Comparison of ENCODE assay signal across 8 cellular contexts in the genomic region with DNA sequence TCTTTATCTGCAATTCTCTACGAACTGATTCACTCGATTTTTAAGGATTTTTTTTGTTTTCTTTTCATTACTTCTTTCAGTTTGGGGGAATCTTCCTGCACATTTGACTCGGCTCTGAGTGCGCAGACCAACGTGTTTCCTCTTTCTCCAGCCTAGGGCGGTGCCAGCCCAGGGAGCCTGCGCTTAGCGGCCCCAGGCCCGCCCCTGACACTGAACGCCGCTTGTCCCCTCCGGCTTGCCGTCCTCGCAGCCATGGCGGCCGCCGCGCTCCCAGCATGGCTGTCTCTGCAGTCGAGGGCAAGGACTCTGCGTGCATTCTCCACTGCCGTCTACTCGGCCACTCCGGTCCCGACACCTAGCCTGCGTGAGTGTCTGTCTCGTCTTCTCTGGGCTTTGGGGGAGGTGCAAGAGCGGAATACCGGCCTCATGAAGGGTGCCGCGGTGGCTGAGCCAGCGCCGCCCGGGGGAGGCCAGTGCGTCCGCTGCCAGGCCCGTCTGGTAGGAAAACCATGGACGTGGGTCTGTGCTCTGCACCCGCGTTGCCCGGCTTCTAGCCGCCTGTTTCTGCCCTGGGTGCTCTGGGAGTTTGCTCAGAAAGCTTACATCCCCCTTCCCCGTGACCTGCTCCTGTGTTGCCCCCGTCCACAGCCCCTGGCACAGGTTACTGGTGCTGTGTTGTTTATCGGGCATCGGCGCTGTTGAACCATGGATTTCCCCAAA. TPM values are rescaled to one million over a fixed set of nuclear protein-coding genes. Genes with fewer than 3 reads are reported as not detected.
DNase-seq lines count a peak whose midpoint lies in the region; ATAC-seq and TF ChIP-seq lines count a peak whose summit lies in the region.

Gene MRPS35 (plus strand): TSS at position 241 of the 720 bp plus-strand sequence. CDS start 12 bp downstream, at position 253.

- H4K20me1 ChIP-seq in KMS-11 (ENCODE audit: insufficient read depth) = no peaks in the 10 kb centered on the region
- H4K20me1 ChIP-seq in fibroblast of lung (ENCODE audit: control insufficient read depth, extremely low read depth, insufficient read depth, low read length) = no peaks in the 10 kb centered on the region

- intact Hi-C loops in natural killer cell (cut with micrococcal nuclease) = loop anchor here (2.0 kb wide), 1 partner anchor 186 kb away; the partner anchor contains the start of gene PPFIBP1

- no peak for TF ChIP-seq CTCF in KMS-11 (conservative IDR thresholded peaks at IDR 0.05; ENCODE audit: low read depth, low read length)
- no peak for TF ChIP-seq CTCF in fibroblast of lung (conservative IDR thresholded peaks at IDR 0.05 in 1 of 2, IDR thresholded peaks at IDR 0.05 in 1 of 2; ENCODE audit: low read depth in 1 of 2, low read length in 2 of 2)
- no peak for TF ChIP-seq CTCF in natural killer cell (IDR thresholded peaks at IDR 0.05)

- DNase-seq in Daoy (ENCODE audit: low read depth) (peak; percentile 97), RPMI8226 (peak; percentile 94), fibroblast of lung (ENCODE audit: low read depth in 2 of 2) (peak; percentile 94 to 95), natural killer cell (peak; percentile 88)
- DNase-seq in activated T-helper 1 cell treated with anti-CD3 and anti-CD28 coated beads, Interleukin-2, amount 50 U/mL, for 16 hours (ENCODE audit: low read depth in 1 of 2, low spot score in 1 of 2) = peak; percentile 81
- peak; percentile 83 to 92 (median 88) for DNase-seq in stimulated activated naive CD4-positive, alpha-beta T cell (lab: John Stamatoyannopoulos, UW)

- H3K9me3 ChIP-seq in fibroblast of lung (ENCODE audit: control insufficient read depth, insufficient read depth, low read depth, low read length) = no peaks in the 10 kb centered on the region

- no peaks in the 10 kb centered on the region for H3K36me3 Mint-ChIP-seq in natural killer cell

- H3K27ac Mint-ChIP-seq in natural killer cell = peak within 1 kb of the TSS; percentile 90 to 94

- H3K4me3 ChIP-seq in KMS-11 (IDR thresholded peaks at IDR 0.05; ENCODE audit: insufficient read depth, low read depth, low read length) (peak within 1 kb of the TSS; percentile 47), fibroblast of lung (replicated peaks in 1 of 4; ENCODE audit: control extremely low read depth in 1 of 4, insufficient read depth in 1 of 4, low read depth in 3 of 4, low read length in 4 of 4) (peak within 1 kb of the TSS; percentile 83 to 91 (median 88))

- H3K79me2 ChIP-seq in KMS-11 (ENCODE audit: insufficient read depth, low read depth) = peaks cover 37% of the 10 kb centered on the region
- peaks cover 46% of the 10 kb centered on the region for H3K79me2 ChIP-seq in fibroblast of lung (ENCODE audit: control insufficient read depth, insufficient read depth, low read length)

- ATAC-seq in GM21786 (IDR thresholded peaks at IDR 0.05; ENCODE audit: unreplicated experiment) = peak; percentile 96
- ATAC-seq in natural killer cell = peak; percentile 97 to 99 (median 98)

- no peaks in the 10 kb centered on the region for H3K9me3 Mint-ChIP-seq in natural killer cell

- H3K4me2 ChIP-seq in KMS-11 (peak within 1 kb of the TSS; percentile 81), fibroblast of lung (ENCODE audit: extremely low read depth, insufficient read depth, low read length) (peak within 1 kb of the TSS; percentile 69)

- peak within 1 kb of the TSS; percentile 83 for H3K9ac ChIP-seq in KMS-11
- H3K9ac ChIP-seq in fibroblast of lung (ENCODE audit: insufficient read depth, low read length) = peak within 1 kb of the TSS; percentile 90

- peaks cover 28 to 39% of the 10 kb centered on the region in 2 donors for H3K4me1 Mint-ChIP-seq in natural killer cell

- H3K4me3 Mint-ChIP-seq in natural killer cell = peak within 1 kb of the TSS; percentile 95

- peaks cover 0 to 3% of the 10 kb centered on the region in 2 donors for H3K27me3 Mint-ChIP-seq in natural killer cell (ENCODE audit: low read depth in 2 of 2)

- peaks cover 20% of the 10 kb centered on the region for H3K4me1 ChIP-seq in KMS-11 (ENCODE audit: low read depth, poor library complexity, severe bottlenecking)
- peaks cover 2% of the 10 kb centered on the region for H3K4me1 ChIP-seq in fibroblast of lung (ENCODE audit: control insufficient read depth, extremely low read depth, insufficient read depth, low read length)

- H3K27me3 ChIP-seq in KMS-11 (ENCODE audit: insufficient read depth, low read depth) (no peaks in the 10 kb centered on the region), fibroblast of lung (ENCODE audit: control insufficient read depth, insufficient read depth, low read length) (no peaks in the 10 kb centered on the region)

- no peaks in the 10 kb centered on the region for H3K36me3 ChIP-seq in KMS-11 (ENCODE audit: insufficient read depth)
- H3K36me3 ChIP-seq in fibroblast of lung (ENCODE audit: control insufficient read depth, insufficient read depth, low read length) = no peaks in the 10 kb centered on the region

- H2AFZ ChIP-seq in KMS-11 (ENCODE audit: low read depth) (peak within 1 kb of the TSS; percentile 90), fibroblast of lung (ENCODE audit: low read length) (peak within 1 kb of the TSS; percentile 100)

- H3K27ac ChIP-seq in KMS-11 (peak within 1 kb of the TSS; percentile 84), fibroblast of lung (ENCODE audit: insufficient read depth, low read length) (peak within 1 kb of the TSS; percentile 77)

RNA-seq across cellular contexts. Expression of gene MRPS35, which starts in this region (rescaled TPM):
- 115 and 149 TPM in 2 replicates for total RNA-seq in Daoy (2014; rRNA removed; shearing (Covaris generic))
- total RNA-seq in fibroblast of lung = 47.5 and 52.5 TPM in 2 replicates
- polyA plus RNA-seq in fibroblast of lung = 70.1 and 70.7 TPM in 2 replicates
- 34.5 and 38.3 TPM in 2 replicates for polyA plus RNA-seq in fibroblast of lung (2012)
- polyA minus RNA-seq in fibroblast of lung (ENCODE audit: low replicate concordance) = 1.3 and 7.4 TPM in 2 replicates
- total RNA-seq in natural killer cell = 10 to 100 TPM; 16.7 to 20.5 (median 18.6) TPM

Comparison
In these comparisons a context has a peak if more than half of its experiments do, and no peak if none do; other contexts are left out.
1. Peak in every context shown above with its lines: DNase-seq, ATAC-seq, H3K4me3 ChIP-seq and H3K27ac ChIP-seq.